27 cellular contexts compared by ENCODE assay signal in the genomic region with DNA sequence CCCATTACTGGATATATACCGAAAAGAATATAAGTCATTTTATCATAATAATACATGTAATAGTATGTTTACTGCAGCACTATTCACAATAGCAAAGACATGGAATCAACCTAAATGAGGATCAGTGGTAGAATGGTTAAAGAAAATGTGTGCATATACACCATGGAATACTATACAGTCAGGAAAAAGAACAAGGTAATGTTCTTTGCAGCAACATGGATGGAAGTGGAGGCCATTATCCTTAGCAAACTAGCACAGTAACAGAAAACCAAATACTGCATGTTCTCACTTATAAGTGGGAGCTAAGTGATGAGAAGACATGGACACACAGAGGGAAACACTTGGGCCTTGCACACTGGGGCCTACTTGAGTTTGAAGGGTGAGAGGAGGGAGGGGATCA.
"Had no signal": no experiment of that assay in that cellular context is flagged by ENCODE, and none has a peak within 500 bp of the region (broad histone marks: within the 10 kb centered on the region; RNA-seq: fewer than 3 reads in every experiment).

No MANE protein-coding gene starts in this region.

- H3K27me3 ChIP-seq: stomach, suprapubic skin, testis, thyroid gland, tibial artery, tibial nerve, transverse colon, upper lobe of left lung, upper lobe of right lung, uterus, vagina had no signal

- H3K4me3 ChIP-seq: stomach, suprapubic skin, testis, thoracic aorta, thyroid gland, tibial artery, tibial nerve, transverse colon, upper lobe of left lung, upper lobe of right lung, uterus, vagina had no signal

- H3K36me3 ChIP-seq: stomach, suprapubic skin, thoracic aorta, thyroid gland, tibial artery, tibial nerve, transverse colon, upper lobe of left lung, upper lobe of right lung, vagina had no signal

- H3K4me1 ChIP-seq: stomach, suprapubic skin, testis, thyroid gland, tibial artery, tibial nerve, transverse colon, upper lobe of left lung, upper lobe of right lung, uterus, vagina had no signal

- ATAC-seq: stimulated activated effector memory CD8-positive, alpha-beta T cell treated with anti-CD3 and anti-CD28 coated beads, Interleukin-12 subunit alpha, Interleukin-12 subunit beta, amount 100 ng/mL, for 72 hours; stimulated activated memory B cell treated with anti-CD40 and anti-IgM and Interleukin-4, amounts not matched to agents 10 μg/mL and 1 μg/mL and 100 μg/mL, for 72 hours; stimulated activated naive B cell treated with anti-CD40 and anti-IgM and Interleukin-4, amounts not matched to agents 10 μg/mL and 1 μg/mL and 100 μg/mL, for 72 hours; stimulated activated naive CD8-positive, alpha-beta T cell treated with anti-CD3 and anti-CD28 coated beads, Interleukin-15, amount 100 ng/mL, for 72 hours; stimulated activated naive CD8-positive, alpha-beta T cell treated with anti-CD3 and anti-CD28 coated beads, Interleukin-15, Interleukin-2, amounts not matched to agents 100 U/mL and 50 U/mL, for 24 hours; upper lobe of right lung had no signal

- DNase-seq: stimulated activated CD4-positive, alpha-beta T cell treated with anti-CD3 and anti-CD28 coated beads, Interleukin-2, amount 100 ng/mL, for 48 hours; stimulated activated CD4-positive, alpha-beta T cell treated with anti-CD3 and anti-CD28 coated beads, Interleukin-4, amount 100 ng/mL, for 1 hour; stimulated activated CD4-positive, alpha-beta T cell treated with anti-CD3 and anti-CD28 coated beads, Interleukin-4, amount 100 ng/mL, for 24 hours; stimulated activated CD4-positive, alpha-beta T cell treated with anti-CD3 and anti-CD28 coated beads, Interleukin-4, amount 100 ng/mL, for 4 hours; stimulated activated CD8-positive, alpha-beta memory T cell treated with anti-CD3 and anti-CD28 coated beads, Interleukin-4, amount 100 ng/mL, for 48 hours; stimulated activated naive B cell treated with anti-CD40 and anti-IgM and Interleukin-4, amounts not matched to agents 10 μg/mL and 1 μg/mL and 100 μg/mL, for 72 hours; stimulated activated naive CD4-positive, alpha-beta T cell; stimulated activated naive CD4-positive, alpha-beta T cell treated with Interleukin-2 at 50 U/mL for 16 hours; stimulated activated naive CD8-positive, alpha-beta T cell treated with anti-CD3 and anti-CD28 coated beads, Interleukin-15, amount 100 ng/mL, for 72 hours; stimulated activated naive CD8-positive, alpha-beta T cell treated with anti-CD3 and anti-CD28 coated beads, Interleukin-15, Interleukin-2, amounts not matched to agents 100 U/mL and 50 U/mL, for 24 hours; stomach; substantia nigra; testis; thyroid gland; tibial artery; transverse colon; trophoblast cell; upper lobe of left lung; upper lobe of right lung; uterus had no signal

- H3K9me3 ChIP-seq: suprapubic skin, testis, thoracic aorta, thyroid gland, tibial nerve, transverse colon, upper lobe of left lung, upper lobe of right lung, uterus, vagina had no signal

- H3K27ac ChIP-seq: stomach, suprapubic skin, testis, thoracic aorta, thyroid gland, tibial artery, tibial nerve, transverse colon, upper lobe of left lung, upper lobe of right lung, uterus, vagina had no signal

- FAIRE-seq: urothelium cell line had no signal
